Comparison of ENCODE assay signal across 8 cellular contexts in the genomic region with DNA sequence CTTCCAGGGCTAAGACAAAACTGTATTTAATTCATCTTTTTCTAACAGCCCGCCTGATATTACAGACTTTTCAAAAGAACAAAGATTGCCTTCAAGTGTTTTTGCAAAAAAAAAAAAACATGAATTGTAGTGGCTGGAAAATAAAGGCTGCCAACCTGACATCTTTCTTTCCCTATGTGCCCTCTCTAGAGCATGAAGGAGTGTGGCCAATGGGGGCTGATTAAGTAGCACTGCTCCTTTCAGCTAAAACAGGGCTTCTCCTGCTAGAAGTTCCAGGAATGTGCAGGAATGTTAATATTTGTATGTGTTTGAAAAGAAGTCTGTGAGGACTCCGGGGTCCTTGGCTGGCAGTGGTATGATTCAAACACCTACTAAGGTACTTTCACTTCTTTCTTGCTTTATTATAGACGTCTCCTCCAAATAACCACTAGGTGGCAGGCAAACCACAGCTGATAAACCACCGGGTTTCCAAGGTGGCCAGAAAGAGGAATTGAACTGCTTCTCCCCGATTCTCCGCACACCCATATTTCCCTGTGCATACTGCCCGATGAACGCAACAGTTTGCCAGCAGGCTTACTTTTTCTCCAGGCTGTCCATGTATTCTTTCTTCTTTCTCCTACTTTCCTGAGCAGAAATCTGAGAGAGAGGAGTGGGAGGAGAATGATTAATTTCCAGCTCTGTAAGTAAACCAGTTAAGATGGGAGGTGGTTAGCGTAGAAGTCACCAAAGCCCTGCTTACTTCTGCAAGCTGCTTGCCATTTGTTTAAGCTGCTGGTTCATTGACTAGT.
DNase-seq lines count a peak whose midpoint lies in the region; ATAC-seq, FAIRE-seq and TF ChIP-seq lines count a peak whose summit lies in the region.

No MANE protein-coding gene starts in this region.

- peak; percentile 68 for ATAC-seq in GM18520 (IDR thresholded peaks at IDR 0.05; ENCODE audit: unreplicated experiment)
- ATAC-seq in HG03025 (IDR thresholded peaks at IDR 0.05; ENCODE audit: low FRiP score, unreplicated experiment), result peak; percentile 73

- DNase-seq in ACHN (peak; percentile 83), NCI-H2081 (lab: John Stamatoyannopoulos, UW) (peak; percentile 72 to 80), T1000 (lab: John Stamatoyannopoulos, UW) (peak; percentile 14), brain microvascular endothelial cell (peak; percentile 69)
- peak; percentile 53 for DNase-seq in stimulated activated CD4-positive, alpha-beta T cell treated with anti-CD3 and anti-CD28 coated beads, Interleukin-1b, Interleukin-23, amount 100 ng/mL, for 48 hours

- H3K27ac ChIP-seq in brain microvascular endothelial cell, result peak overlapping the region; percentile 33

- FAIRE-seq in islet of Langerhans (lab: Jason Lieb, UNC), result peak; percentile 81

- no peak overlapping the region for H3K4me3 ChIP-seq in brain microvascular endothelial cell (ENCODE audit: low read depth, low read length)

- peak; percentile 75 for TF ChIP-seq CTCF in brain microvascular endothelial cell (IDR thresholded peaks at IDR 0.05; ENCODE audit: low read depth, low read length, missing control alignments)

- no peaks in the 10 kb centered on the region for H3K27me3 ChIP-seq in brain microvascular endothelial cell (replicated peaks)

- peaks cover 80% of the 10 kb centered on the region for H3K36me3 ChIP-seq in brain microvascular endothelial cell (replicated peaks)

- in situ Hi-C loops in ACHN (cut with HindIII; ENCODE audit: low pct_ligation_motif_present, low pct_unique_long_range_greater_than_20kb, low sequenced_read_pairs), result no loop called here
- in situ Hi-C loops in brain microvascular endothelial cell (cut with HindIII; ENCODE audit: low pct_ligation_motif_present, low sequenced_read_pairs), result no loop called here

Comparison
In these comparisons a context has a peak if more than half of its experiments do, and no peak if none do; other contexts are left out.
1. DNase-seq: peak in every context shown above with its lines; median percentile 83 in ACHN; 76 in NCI-H2081; 69 in brain microvascular endothelial cell; 53 in stimulated activated CD4-positive, alpha-beta T cell treated with anti-CD3 and anti-CD28 coated beads, Interleukin-1b, Interleukin-23, amount 100 ng/mL, for 48 hours; 14 in T1000.